ENCODE assay signal across 11 cellular contexts in the genomic region with DNA sequence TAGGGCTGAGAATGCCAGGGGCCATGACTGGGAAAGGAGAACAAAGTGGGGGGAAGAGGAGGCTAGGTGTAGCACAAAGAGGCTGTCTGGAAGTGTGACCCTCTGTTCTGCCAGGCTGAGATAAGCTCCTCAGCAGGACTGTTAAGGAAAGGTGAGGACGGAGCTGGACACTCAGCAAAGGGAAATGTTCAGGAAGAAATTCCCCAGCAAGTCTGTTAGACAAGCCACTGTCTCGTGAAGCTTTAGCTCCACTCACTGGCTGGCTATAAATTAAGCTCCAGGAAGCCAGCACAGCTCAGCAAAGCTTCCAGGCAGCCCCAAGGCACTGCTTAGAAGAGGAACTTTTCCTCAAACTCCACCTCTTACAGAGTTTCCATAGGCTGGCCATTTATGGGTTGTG.
DNase-seq lines count a peak whose midpoint lies in the region; ATAC-seq, FAIRE-seq and TF ChIP-seq lines count a peak whose summit lies in the region.
"Had no signal": no experiment of that assay in that cellular context is flagged by ENCODE, and none has a peak within 500 bp of the region (broad histone marks: within the 10 kb centered on the region; RNA-seq: fewer than 3 reads in every experiment).

No MANE protein-coding gene starts in this region.

- intact Hi-C loops in GM12878 (cut with micrococcal nuclease; ENCODE audit: unreplicated experiment) = no loop called here

- 9% methylated on average over 2 of the region's 2 CpGs for WGBS in GM12878 (ENCODE audit: insufficient coverage, insufficient replicate concordance, low lambda C conversion rate, missing lambda C conversion rate)

- no peaks in the 10 kb centered on the region for H3K27me3 Mint-ChIP-seq in neural crest cell (ENCODE audit: low read depth)

- no TSS peak for BruUV-seq in GM12878 (replicated peaks; lab: Mats Ljungman, UMichigan)

- no peaks in the 10 kb centered on the region for H3K9me3 ChIP-seq in GM12878 (replicated peaks; ENCODE audit: control insufficient read depth, insufficient read depth, low read length)
- H3K9me3 ChIP-seq: gastroesophageal sphincter had no signal

- H3K4me3 Mint-ChIP-seq in neural crest cell = no peak overlapping the region
- H3K4me3 Mint-ChIP-seq: T-helper 2 cell treated with Interferon-gamma antibody and Interleukin-4, amounts not matched to agents 5 μg/mL and 100 μg/mL, for 36 hours had no signal

- peak; percentile 52 for TF ChIP-seq RAD21 in GM12878 (IDR thresholded peaks at IDR 0.05; ENCODE audit: insufficient read depth, low read depth, low read length)

- RAD21 ChIA-PET in GM12878 (lab: Charles Lee; ENCODE audit: unreplicated experiment) = interaction anchor here (0.7 to 2.4 kb wide), 4 partner anchors 13 to 360 kb away, joined by 3 to 9 read pairs (median 4); no protein-coding TSS in a partner anchor

- TF ChIP-seq POLR2A in GM12878 (IDR thresholded peaks at IDR 0.05; ENCODE audit: low read depth, low read length) = no peak

- H3K36me3 Mint-ChIP-seq in neural crest cell (ENCODE audit: low read depth) = no peaks in the 10 kb centered on the region
- H3K36me3 Mint-ChIP-seq: activated naive CD4-positive, alpha-beta T cell treated with anti-CD3 and anti-CD28 coated beads, Interleukin-2, amount 50 U/mL, for 72 hours had no signal

- TF ChIP-seq EP300 in GM12878 (IDR thresholded peaks at IDR 0.05; ENCODE audit: borderline replicate concordance in 1 of 2, control insufficient read depth in 1 of 2, low read depth in 2 of 2, low read length in 2 of 2) = no peak

- ATAC-seq in HG03432 (IDR thresholded peaks at IDR 0.05; ENCODE audit: unreplicated experiment) (peak; percentile 49), GM12878 (peak; percentile 61; the same call in 2 of the 3 replicates), GM18909 (IDR thresholded peaks at IDR 0.05; ENCODE audit: poor library complexity, unreplicated experiment) (no peak), HG02623 (IDR thresholded peaks at IDR 0.05; ENCODE audit: unreplicated experiment) (no peak)
- ATAC-seq: activated naive CD4-positive, alpha-beta T cell treated with anti-CD3 and anti-CD28 coated beads, Interleukin-2, amount 50 U/mL, for 72 hours; gastroesophageal sphincter had no signal

- H2AFZ ChIP-seq in GM12878 (ENCODE audit: control insufficient read depth, low read depth, low read length) = no peak overlapping the region

- H3K4me1 Mint-ChIP-seq in neural crest cell = no peaks in the 10 kb centered on the region

- FAIRE-seq in GM12878 (lab: Jason Lieb, UNC) = no peak

- no peak overlapping the region for H3K9ac ChIP-seq in GM12878 (ENCODE audit: control insufficient read depth, insufficient read depth, low read length)

- TF ChIP-seq CTCF in GM12878 (IDR thresholded peaks at IDR 0.05 in 2 of 3, conservative IDR thresholded peaks at IDR 0.05 in 1 of 3; ENCODE audit: control insufficient read depth in 2 of 3, extremely low read depth in 1 of 3, insufficient read depth in 1 of 3, low read depth in 3 of 3, low read length in 3 of 3) (peak in 1 of 3 experiments; percentile 47; a peak in 2 of 6 replicates), neural crest cell (conservative IDR thresholded peaks at IDR 0.05) (peak; percentile 39)

- H3K4me3 ChIP-seq in GM12878 = no peak overlapping the region
- H3K4me3 ChIP-seq: gastroesophageal sphincter had no signal

- H3K36me3 ChIP-seq in GM12878 (ENCODE audit: control insufficient read depth in 2 of 2, insufficient read depth in 2 of 2, low read length in 1 of 2) = no peaks in the 10 kb centered on the region
- H3K36me3 ChIP-seq: gastroesophageal sphincter had no signal

- H4K20me1 ChIP-seq in GM12878 (ENCODE audit: control insufficient read depth, insufficient read depth) = no peaks in the 10 kb centered on the region

- H3K79me2 ChIP-seq in GM12878 (ENCODE audit: control insufficient read depth, insufficient read depth, low read length) = no peaks in the 10 kb centered on the region

- H3K27me3 ChIP-seq in GM12878 (replicated peaks in 1 of 2; ENCODE audit: control insufficient read depth in 2 of 2, insufficient read depth in 2 of 2, low read length in 1 of 2) = no peaks in the 10 kb centered on the region
- H3K27me3 ChIP-seq: gastroesophageal sphincter had no signal

- SMC1A ChIA-PET in GM12878 (lab: Charles Lee; ENCODE audit: uncharacterized antibody, unreplicated experiment) = interaction anchor here (0.7 to 1.6 kb wide), 4 partner anchors 14 to 358 kb away, joined by 3 to 10 read pairs (median 4); no protein-coding TSS in a partner anchor

- POLR2A ChIA-PET in GM12878 (lab: Charles Lee) = interaction anchor here (0.7 kb wide), 1 partner anchor 355 kb away, joined by 3 read pairs; no protein-coding TSS in a partner anchor

- CTCF ChIA-PET in GM12878 (lab: Yijun Ruan, JAX) = interaction anchor here (0.6 to 1.7 kb wide), 7 partner anchors 11 to 1515 kb away, joined by 3 to 6 read pairs (median 4); no protein-coding TSS in a partner anchor

- H3K9me3 Mint-ChIP-seq in neural crest cell = peaks cover 24% of the 10 kb centered on the region
- H3K9me3 Mint-ChIP-seq: T-helper 2 cell treated with Interferon-gamma antibody and Interleukin-4, amounts not matched to agents 5 μg/mL and 100 μg/mL, for 36 hours had no signal

- in situ Hi-C loops in G401 (cut with HindIII; ENCODE audit: low sequenced_read_pairs) (no loop called here), GM12878 (cut with MboI) (no loop called here)

- H3K4me1 ChIP-seq in GM12878 (ENCODE audit: control insufficient read depth, insufficient read depth, low read length) = no peaks in the 10 kb centered on the region
- H3K4me1 ChIP-seq: gastroesophageal sphincter had no signal

- no peak overlapping the region for H3K27ac ChIP-seq in GM12878 (ENCODE audit: control insufficient read depth, insufficient read depth)
- H3K27ac ChIP-seq: gastroesophageal sphincter had no signal

- DNase-seq in G401 (ENCODE audit: low spot score) (peak; percentile 71), GM12878 (ENCODE audit: low read depth, low spot score) (no peak), neural crest cell (ENCODE audit: low read depth, low spot score) (no peak), NCI-H446 (lab: John Stamatoyannopoulos, UW) (no peak)
- DNase-seq: NCI-H1436 had no signal

- H3K27ac Mint-ChIP-seq in neural crest cell (ENCODE audit: unreplicated experiment) = peak overlapping the region; percentile 92
- H3K27ac Mint-ChIP-seq: activated naive CD4-positive, alpha-beta T cell treated with anti-CD3 and anti-CD28 coated beads, Interleukin-2, amount 50 U/mL, for 72 hours; T-helper 2 cell treated with Interferon-gamma antibody and Interleukin-4, amounts not matched to agents 5 μg/mL and 100 μg/mL, for 36 hours had no signal

- H3K4me2 ChIP-seq in GM12878 (ENCODE audit: control insufficient read depth, insufficient read depth) = no peak overlapping the region

TF ChIP-seq in GM12878, 131 proteins besides CTCF, POLR2A, EP300 and RAD21 (continues in another document):
- TF ChIP-seq, protein P1, sequence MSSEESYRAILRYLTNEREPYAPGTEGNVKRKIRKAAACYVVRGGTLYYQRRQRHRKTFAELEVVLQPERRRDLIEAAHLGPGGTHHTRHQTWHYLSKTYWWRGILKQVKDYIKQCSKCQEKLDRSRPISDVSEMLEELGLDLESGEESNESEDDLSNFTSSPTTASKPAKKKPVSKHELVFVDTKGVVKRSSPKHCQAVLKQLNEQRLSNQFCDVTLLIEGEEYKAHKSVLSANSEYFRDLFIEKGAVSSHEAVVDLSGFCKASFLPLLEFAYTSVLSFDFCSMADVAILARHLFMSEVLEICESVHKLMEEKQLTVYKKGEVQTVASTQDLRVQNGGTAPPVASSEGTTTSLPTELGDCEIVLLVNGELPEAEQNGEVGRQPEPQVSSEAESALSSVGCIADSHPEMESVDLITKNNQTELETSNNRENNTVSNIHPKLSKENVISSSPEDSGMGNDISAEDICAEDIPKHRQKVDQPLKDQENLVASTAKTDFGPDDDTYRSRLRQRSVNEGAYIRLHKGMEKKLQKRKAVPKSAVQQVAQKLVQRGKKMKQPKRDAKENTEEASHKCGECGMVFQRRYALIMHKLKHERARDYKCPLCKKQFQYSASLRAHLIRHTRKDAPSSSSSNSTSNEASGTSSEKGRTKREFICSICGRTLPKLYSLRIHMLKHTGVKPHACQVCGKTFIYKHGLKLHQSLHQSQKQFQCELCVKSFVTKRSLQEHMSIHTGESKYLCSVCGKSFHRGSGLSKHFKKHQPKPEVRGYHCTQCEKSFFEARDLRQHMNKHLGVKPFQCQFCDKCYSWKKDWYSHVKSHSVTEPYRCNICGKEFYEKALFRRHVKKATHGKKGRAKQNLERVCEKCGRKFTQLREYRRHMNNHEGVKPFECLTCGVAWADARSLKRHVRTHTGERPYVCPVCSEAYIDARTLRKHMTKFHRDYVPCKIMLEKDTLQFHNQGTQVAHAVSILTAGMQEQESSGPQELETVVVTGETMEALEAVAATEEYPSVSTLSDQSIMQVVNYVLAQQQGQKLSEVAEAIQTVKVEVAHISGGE (CRISPR knock-in tag; IDR thresholded peaks at IDR 0.05) = no peak
- TF ChIP-seq SMAD1 (IDR thresholded peaks at IDR 0.05; ENCODE audit: low read depth, partially characterized antibody) (no peak), FOS (IDR thresholded peaks at IDR 0.05; ENCODE audit: borderline replicate concordance, extremely low read depth, insufficient read length) (no peak), TARDBP (IDR thresholded peaks at IDR 0.05; ENCODE audit: borderline replicate concordance) (no peak)
- TF ChIP-seq, protein P2, sequence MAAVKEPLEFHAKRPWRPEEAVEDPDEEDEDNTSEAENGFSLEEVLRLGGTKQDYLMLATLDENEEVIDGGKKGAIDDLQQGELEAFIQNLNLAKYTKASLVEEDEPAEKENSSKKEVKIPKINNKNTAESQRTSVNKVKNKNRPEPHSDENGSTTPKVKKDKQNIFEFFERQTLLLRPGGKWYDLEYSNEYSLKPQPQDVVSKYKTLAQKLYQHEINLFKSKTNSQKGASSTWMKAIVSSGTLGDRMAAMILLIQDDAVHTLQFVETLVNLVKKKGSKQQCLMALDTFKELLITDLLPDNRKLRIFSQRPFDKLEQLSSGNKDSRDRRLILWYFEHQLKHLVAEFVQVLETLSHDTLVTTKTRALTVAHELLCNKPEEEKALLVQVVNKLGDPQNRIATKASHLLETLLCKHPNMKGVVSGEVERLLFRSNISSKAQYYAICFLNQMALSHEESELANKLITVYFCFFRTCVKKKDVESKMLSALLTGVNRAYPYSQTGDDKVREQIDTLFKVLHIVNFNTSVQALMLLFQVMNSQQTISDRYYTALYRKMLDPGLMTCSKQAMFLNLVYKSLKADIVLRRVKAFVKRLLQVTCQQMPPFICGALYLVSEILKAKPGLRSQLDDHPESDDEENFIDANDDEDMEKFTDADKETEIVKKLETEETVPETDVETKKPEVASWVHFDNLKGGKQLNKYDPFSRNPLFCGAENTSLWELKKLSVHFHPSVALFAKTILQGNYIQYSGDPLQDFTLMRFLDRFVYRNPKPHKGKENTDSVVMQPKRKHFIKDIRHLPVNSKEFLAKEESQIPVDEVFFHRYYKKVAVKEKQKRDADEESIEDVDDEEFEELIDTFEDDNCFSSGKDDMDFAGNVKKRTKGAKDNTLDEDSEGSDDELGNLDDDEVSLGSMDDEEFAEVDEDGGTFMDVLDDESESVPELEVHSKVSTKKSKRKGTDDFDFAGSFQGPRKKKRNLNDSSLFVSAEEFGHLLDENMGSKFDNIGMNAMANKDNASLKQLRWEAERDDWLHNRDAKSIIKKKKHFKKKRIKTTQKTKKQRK (IDR thresholded peaks at IDR 0.05; ENCODE audit: low read depth, low read length) = no peak

Comparison
In these comparisons a context has a peak if more than half of its experiments do, and no peak if none do; other contexts are left out.
1. ATAC-seq: peak in HG03432 (single experiment) and GM12878 (single experiment); none in GM18909 (single experiment) and HG02623 (single experiment).